Comparison of ENCODE assay signal across 8 cellular contexts in genomic region chr20:26288379-26289061, GRCh38.
DNase-seq lines count a peak whose midpoint lies in the region; ATAC-seq and TF ChIP-seq lines count a peak whose summit lies in the region.
"Not testable (repeated sequence)": the region's sequence is repeated elsewhere in the genome, so short reads cannot be mapped to it uniquely, and the experiment has no call there.

No MANE protein-coding gene starts in this region.

- not testable (repeated sequence) for H3K27ac ChIP-seq in CD4-positive, alpha-beta T cell (ENCODE audit: low read depth, low read length)
- H3K27ac ChIP-seq in KMS-11, result peak overlapping the region; percentile 59; the same call in 1 of the 2 replicates

- not testable (repeated sequence) for DNase-seq in CD4-positive, alpha-beta T cell; T-cell; activated CD4-positive, alpha-beta T cell treated with anti-CD3 and anti-CD28 coated beads for 36 hours; activated CD8-positive, alpha-beta T cell treated with anti-CD3 and anti-CD28 coated beads for 36 hours; activated T-helper 1 cell treated with anti-CD3 and anti-CD28 coated beads, Interleukin-12 subunit alpha, Interleukin-12 subunit beta, Interleukin-2, Interleukin-4 antibody, amounts not matched to agents 30 ng/mL and 10 ng/mL and 1 ng/mL, durations not matched to agents 14 hours and 24 hours and 36 hours (ENCODE audit: low spot score); activated naive CD8-positive, alpha-beta T cell treated with anti-CD3 and anti-CD28 coated beads, Interleukin-2, amount 50 U/mL, for 24 hours

- not testable (repeated sequence) for H3K27me3 ChIP-seq in CD4-positive, alpha-beta T cell (ENCODE audit: control insufficient read depth, insufficient read depth, low read length); KMS-11 (ENCODE audit: insufficient read depth, low read depth)

- H3K36me3 Mint-ChIP-seq in CD4-positive, alpha-beta T cell (ENCODE audit: low read depth); T-cell; activated CD4-positive, alpha-beta T cell treated with anti-CD3 and anti-CD28 coated beads for 36 hours (ENCODE audit: low read depth); activated naive CD4-positive, alpha-beta T cell treated with anti-CD3 and anti-CD28 coated beads, Interleukin-2, amount 50 U/mL, for 24 hours: not testable (repeated sequence)
- peaks cover 37% of the 10 kb centered on the region for H3K36me3 Mint-ChIP-seq in activated CD8-positive, alpha-beta T cell treated with anti-CD3 and anti-CD28 coated beads for 36 hours (ENCODE audit: low read depth)
- peaks cover 25% of the 10 kb centered on the region for H3K36me3 Mint-ChIP-seq in activated T-helper 1 cell treated with anti-CD3 and anti-CD28 coated beads, Interleukin-12 subunit alpha, Interleukin-12 subunit beta, Interleukin-2, Interleukin-4 antibody, amounts not matched to agents 30 ng/mL and 10 ng/mL and 1 ng/mL, durations not matched to agents 14 hours and 24 hours and 36 hours (ENCODE audit: low read depth)
- peaks cover 27% of the 10 kb centered on the region for H3K36me3 Mint-ChIP-seq in activated naive CD8-positive, alpha-beta T cell treated with anti-CD3 and anti-CD28 coated beads, Interleukin-2, amount 50 U/mL, for 24 hours (ENCODE audit: low read depth)

- peak overlapping the region; percentile 69 for H3K4me2 ChIP-seq in KMS-11

- not testable (repeated sequence) for ATAC-seq in CD4-positive, alpha-beta T cell (ENCODE audit: poor library complexity); activated naive CD8-positive, alpha-beta T cell treated with anti-CD3 and anti-CD28 coated beads, Interleukin-2, amount 50 U/mL, for 24 hours
- ATAC-seq in T-cell (replicated peaks in 1 of 4), result peak; percentile 29 to 71 (median 51)
- ATAC-seq in activated CD4-positive, alpha-beta T cell treated with anti-CD3 and anti-CD28 coated beads for 36 hours, result peak; percentile 42
- peak; percentile 66 for ATAC-seq in activated CD8-positive, alpha-beta T cell treated with anti-CD3 and anti-CD28 coated beads for 36 hours

- H3K4me1 ChIP-seq in KMS-11 (ENCODE audit: low read depth, poor library complexity, severe bottlenecking), result peaks cover 38% of the 10 kb centered on the region

- intact Hi-C loops in CD4-positive, alpha-beta T cell (cut with DNase I, micrococcal nuclease), result loop anchor here in 1 of 2 experiments (10.0 kb wide), 1 partner anchor 84 kb away; no protein-coding TSS in a partner anchor
- intact Hi-C loops in activated CD4-positive, alpha-beta T cell treated with anti-CD3 and anti-CD28 coated beads for 36 hours (cut with DNase I, micrococcal nuclease), result loop anchor here in 1 of 2 experiments (1.0 kb wide), 1 partner anchor 9 kb away; no protein-coding TSS in a partner anchor
- intact Hi-C loops in activated CD8-positive, alpha-beta T cell treated with anti-CD3 and anti-CD28 coated beads for 36 hours (cut with micrococcal nuclease), result not testable (repeated sequence)
- intact Hi-C loops in activated T-helper 1 cell treated with anti-CD3 and anti-CD28 coated beads, Interleukin-12 subunit alpha, Interleukin-12 subunit beta, Interleukin-2, Interleukin-4 antibody, amounts not matched to agents 30 ng/mL and 10 ng/mL and 1 ng/mL, durations not matched to agents 14 hours and 24 hours and 36 hours (cut with micrococcal nuclease), result loop anchor here (2.0 to 10.0 kb wide), 2 partner anchors 20 to 46 kb away; no protein-coding TSS in a partner anchor

- peak overlapping the region; percentile 26 for H3K4me3 Mint-ChIP-seq in CD4-positive, alpha-beta T cell
- H3K4me3 Mint-ChIP-seq in T-cell, result peak overlapping the region; percentile 13 to 65 (median 31)
- H3K4me3 Mint-ChIP-seq in activated CD4-positive, alpha-beta T cell treated with anti-CD3 and anti-CD28 coated beads for 36 hours; activated CD8-positive, alpha-beta T cell treated with anti-CD3 and anti-CD28 coated beads for 36 hours: not testable (repeated sequence)
- H3K4me3 Mint-ChIP-seq in activated T-helper 1 cell treated with anti-CD3 and anti-CD28 coated beads, Interleukin-12 subunit alpha, Interleukin-12 subunit beta, Interleukin-2, Interleukin-4 antibody, amounts not matched to agents 30 ng/mL and 10 ng/mL and 1 ng/mL, durations not matched to agents 14 hours and 24 hours and 36 hours, result peak overlapping the region; percentile 39
- H3K4me3 Mint-ChIP-seq in activated naive CD4-positive, alpha-beta T cell treated with anti-CD3 and anti-CD28 coated beads, Interleukin-2, amount 50 U/mL, for 24 hours, result peak overlapping the region; percentile 62
- H3K4me3 Mint-ChIP-seq in activated naive CD8-positive, alpha-beta T cell treated with anti-CD3 and anti-CD28 coated beads, Interleukin-2, amount 50 U/mL, for 24 hours, result peak overlapping the region; percentile 38

- H3K4me3 ChIP-seq in KMS-11 (IDR thresholded peaks at IDR 0.05; ENCODE audit: insufficient read depth, low read depth, low read length), result not testable (repeated sequence)

- H3K9ac ChIP-seq in KMS-11, result not testable (repeated sequence)

- H3K79me2 ChIP-seq in KMS-11 (ENCODE audit: insufficient read depth, low read depth), result not testable (repeated sequence)

- H3K27me3 Mint-ChIP-seq in CD4-positive, alpha-beta T cell; T-cell; activated CD4-positive, alpha-beta T cell treated with anti-CD3 and anti-CD28 coated beads for 36 hours; activated CD8-positive, alpha-beta T cell treated with anti-CD3 and anti-CD28 coated beads for 36 hours; activated T-helper 1 cell treated with anti-CD3 and anti-CD28 coated beads, Interleukin-12 subunit alpha, Interleukin-12 subunit beta, Interleukin-2, Interleukin-4 antibody, amounts not matched to agents 30 ng/mL and 10 ng/mL and 1 ng/mL, durations not matched to agents 14 hours and 24 hours and 36 hours (ENCODE audit: insufficient read depth); activated naive CD4-positive, alpha-beta T cell treated with anti-CD3 and anti-CD28 coated beads, Interleukin-2, amount 50 U/mL, for 24 hours; activated naive CD8-positive, alpha-beta T cell treated with anti-CD3 and anti-CD28 coated beads, Interleukin-2, amount 50 U/mL, for 24 hours: not testable (repeated sequence)

- peaks cover 70% of the 10 kb centered on the region for H3K4me1 Mint-ChIP-seq in CD4-positive, alpha-beta T cell (ENCODE audit: low read depth)
- peaks cover 43 to 86% (median 76%) of the 10 kb centered on the region in 3 donors for H3K4me1 Mint-ChIP-seq in T-cell
- peaks cover 54% of the 10 kb centered on the region for H3K4me1 Mint-ChIP-seq in activated CD4-positive, alpha-beta T cell treated with anti-CD3 and anti-CD28 coated beads for 36 hours
- H3K4me1 Mint-ChIP-seq in activated CD8-positive, alpha-beta T cell treated with anti-CD3 and anti-CD28 coated beads for 36 hours (ENCODE audit: low read depth), result peaks cover 56% of the 10 kb centered on the region
- H3K4me1 Mint-ChIP-seq in activated T-helper 1 cell treated with anti-CD3 and anti-CD28 coated beads, Interleukin-12 subunit alpha, Interleukin-12 subunit beta, Interleukin-2, Interleukin-4 antibody, amounts not matched to agents 30 ng/mL and 10 ng/mL and 1 ng/mL, durations not matched to agents 14 hours and 24 hours and 36 hours (ENCODE audit: low read depth), result peaks cover 37% of the 10 kb centered on the region
- H3K4me1 Mint-ChIP-seq in activated naive CD4-positive, alpha-beta T cell treated with anti-CD3 and anti-CD28 coated beads, Interleukin-2, amount 50 U/mL, for 24 hours, result peaks cover 95% of the 10 kb centered on the region
- H3K4me1 Mint-ChIP-seq in activated naive CD8-positive, alpha-beta T cell treated with anti-CD3 and anti-CD28 coated beads, Interleukin-2, amount 50 U/mL, for 24 hours, result peaks cover 68% of the 10 kb centered on the region

- H4K20me1 ChIP-seq in KMS-11 (ENCODE audit: insufficient read depth), result not testable (repeated sequence)

- not testable (repeated sequence) for H3K36me3 ChIP-seq in KMS-11 (ENCODE audit: insufficient read depth)

- not testable (repeated sequence) for TF ChIP-seq CTCF in CD4-positive, alpha-beta T cell (IDR thresholded peaks at IDR 0.05); KMS-11 (conservative IDR thresholded peaks at IDR 0.05; ENCODE audit: low read depth, low read length); activated CD8-positive, alpha-beta T cell treated with anti-CD3 and anti-CD28 coated beads for 36 hours (IDR thresholded peaks at IDR 0.05)

- H2AFZ ChIP-seq in KMS-11 (ENCODE audit: low read depth), result peak overlapping the region; percentile 26; the same call in 1 of the 2 replicates

- not testable (repeated sequence) for H3K9me3 Mint-ChIP-seq in CD4-positive, alpha-beta T cell; T-cell; activated CD4-positive, alpha-beta T cell treated with anti-CD3 and anti-CD28 coated beads for 36 hours (ENCODE audit: low read depth); activated CD8-positive, alpha-beta T cell treated with anti-CD3 and anti-CD28 coated beads for 36 hours; activated naive CD4-positive, alpha-beta T cell treated with anti-CD3 and anti-CD28 coated beads, Interleukin-2, amount 50 U/mL, for 24 hours; activated naive CD8-positive, alpha-beta T cell treated with anti-CD3 and anti-CD28 coated beads, Interleukin-2, amount 50 U/mL, for 24 hours
- peaks cover 17% of the 10 kb centered on the region for H3K9me3 Mint-ChIP-seq in activated T-helper 1 cell treated with anti-CD3 and anti-CD28 coated beads, Interleukin-12 subunit alpha, Interleukin-12 subunit beta, Interleukin-2, Interleukin-4 antibody, amounts not matched to agents 30 ng/mL and 10 ng/mL and 1 ng/mL, durations not matched to agents 14 hours and 24 hours and 36 hours

- peak overlapping the region; percentile 71 for H3K27ac Mint-ChIP-seq in CD4-positive, alpha-beta T cell
- H3K27ac Mint-ChIP-seq in T-cell, result peak overlapping the region; percentile 87 to 89
- H3K27ac Mint-ChIP-seq in activated CD4-positive, alpha-beta T cell treated with anti-CD3 and anti-CD28 coated beads for 36 hours, result peak overlapping the region; percentile 21
- peak overlapping the region; percentile 78 for H3K27ac Mint-ChIP-seq in activated CD8-positive, alpha-beta T cell treated with anti-CD3 and anti-CD28 coated beads for 36 hours
- H3K27ac Mint-ChIP-seq in activated T-helper 1 cell treated with anti-CD3 and anti-CD28 coated beads, Interleukin-12 subunit alpha, Interleukin-12 subunit beta, Interleukin-2, Interleukin-4 antibody, amounts not matched to agents 30 ng/mL and 10 ng/mL and 1 ng/mL, durations not matched to agents 14 hours and 24 hours and 36 hours, result peak overlapping the region; percentile 55
- peak overlapping the region; percentile 60 for H3K27ac Mint-ChIP-seq in activated naive CD4-positive, alpha-beta T cell treated with anti-CD3 and anti-CD28 coated beads, Interleukin-2, amount 50 U/mL, for 24 hours
- peak overlapping the region; percentile 40 for H3K27ac Mint-ChIP-seq in activated naive CD8-positive, alpha-beta T cell treated with anti-CD3 and anti-CD28 coated beads, Interleukin-2, amount 50 U/mL, for 24 hours

- CTCF ChIA-PET in CD4-positive, alpha-beta T cell (lab: Charles Lee); T-cell (lab: Charles Lee); activated CD4-positive, alpha-beta T cell treated with anti-CD3 and anti-CD28 coated beads for 36 hours (lab: Charles Lee); activated CD8-positive, alpha-beta T cell treated with anti-CD3 and anti-CD28 coated beads for 36 hours (lab: Charles Lee): not testable (repeated sequence)

- POLR2A ChIA-PET in CD4-positive, alpha-beta T cell (lab: Charles Lee), result interaction anchor here (0.5 kb wide), 1 partner anchor 38 kb away, joined by 4 read pairs; no protein-coding TSS in a partner anchor
- POLR2A ChIA-PET in T-cell (lab: Charles Lee); activated CD4-positive, alpha-beta T cell treated with anti-CD3 and anti-CD28 coated beads for 36 hours (lab: Charles Lee); activated CD8-positive, alpha-beta T cell treated with anti-CD3 and anti-CD28 coated beads for 36 hours (lab: Charles Lee): not testable (repeated sequence)

- not testable (repeated sequence) for H3K9me3 ChIP-seq in CD4-positive, alpha-beta T cell (ENCODE audit: control insufficient read depth, low read length)

Comparison
In these comparisons a context has a peak if more than half of its experiments do, and no peak if none do; other contexts are left out.
1. H3K27ac Mint-ChIP-seq: peak in every context shown above with its lines; median percentile 88 in T-cell; 78 in activated CD8-positive, alpha-beta T cell treated with anti-CD3 and anti-CD28 coated beads for 36 hours; 71 in CD4-positive, alpha-beta T cell; 60 in activated naive CD4-positive, alpha-beta T cell treated with anti-CD3 and anti-CD28 coated beads, Interleukin-2, amount 50 U/mL, for 24 hours; 55 in activated T-helper 1 cell treated with anti-CD3 and anti-CD28 coated beads, Interleukin-12 subunit alpha, Interleukin-12 subunit beta, Interleukin-2, Interleukin-4 antibody, amounts not matched to agents 30 ng/mL and 10 ng/mL and 1 ng/mL, durations not matched to agents 14 hours and 24 hours and 36 hours; 40 in activated naive CD8-positive, alpha-beta T cell treated with anti-CD3 and anti-CD28 coated beads, Interleukin-2, amount 50 U/mL, for 24 hours; 21 in activated CD4-positive, alpha-beta T cell treated with anti-CD3 and anti-CD28 coated beads for 36 hours.